Comparison of ENCODE assay signal across 1 cellular context in the genomic region with DNA sequence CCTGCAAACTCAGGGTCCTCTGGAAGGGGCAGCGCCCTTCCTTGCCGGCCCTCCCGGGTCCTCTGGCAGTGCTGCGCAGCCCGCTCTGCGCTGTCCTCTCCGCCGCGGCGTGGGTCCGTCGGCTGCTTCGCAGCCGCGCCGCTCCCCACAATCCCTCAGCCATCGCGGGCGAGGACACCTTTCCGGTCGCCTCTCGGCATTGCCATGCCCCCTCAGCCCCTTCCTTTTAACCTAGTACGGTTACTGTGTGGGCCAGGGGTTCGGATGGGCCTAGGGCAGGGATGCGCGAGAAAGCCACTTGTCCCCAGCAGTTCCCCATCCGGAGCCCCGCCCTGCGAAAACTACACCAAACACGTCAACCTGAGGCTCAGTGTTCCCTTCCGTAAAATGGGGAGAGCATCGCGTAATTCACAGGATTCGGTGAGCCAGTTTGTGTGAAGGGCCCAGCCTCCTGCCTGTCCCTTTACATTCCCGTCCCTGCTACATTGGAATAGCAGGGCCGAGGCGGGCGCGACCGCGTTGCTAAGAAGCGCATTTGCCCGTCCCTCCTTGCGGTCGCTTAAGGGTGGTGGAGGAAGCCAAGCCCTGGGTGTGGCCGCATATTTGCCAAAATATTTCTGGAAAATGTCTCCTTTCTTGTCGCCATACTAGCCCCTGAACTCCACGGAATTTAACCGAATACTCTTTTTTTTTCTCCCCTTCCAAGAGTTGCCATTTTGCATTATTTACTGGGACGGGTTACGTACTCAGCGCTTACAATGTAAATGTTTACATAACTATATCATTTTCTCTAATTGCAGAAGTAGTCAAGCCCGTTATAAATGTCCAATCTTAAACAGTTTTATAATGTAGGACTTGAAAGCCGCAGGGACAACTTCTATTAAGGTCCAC.
TF ChIP-seq lines count a peak whose summit lies in the region.

No MANE protein-coding gene starts in this region.

TF ChIP-seq in HepG2, 621 proteins besides CTCF, POLR2A, EP300 and RAD21 (continues in another document):
- TF ChIP-seq NONO (IDR thresholded peaks at IDR 0.05) (no peak), NONO (CRISPR knock-in tag; conservative IDR thresholded peaks at IDR 0.05) (peak; percentile 45; the same call in 1 of the 2 replicates), ZNF629 (CRISPR knock-in tag; conservative IDR thresholded peaks at IDR 0.05) (peak; percentile 99), EZH2 (conservative IDR thresholded peaks at IDR 0.05; ENCODE audit: low read depth, low read length) (peak; percentile 80; the same call in 1 of the 2 replicates), U2AF1 (optimal IDR thresholded peaks at IDR 0.05; ENCODE audit: low read depth, low read length) (peak; percentile 56), GTF3A (CRISPR knock-in tag; conservative IDR thresholded peaks at IDR 0.05) (no peak; the same call in 1 of the 2 replicates), MAFK (conservative IDR thresholded peaks at IDR 0.05 in 1 of 2, IDR thresholded peaks at IDR 0.05 in 1 of 2; ENCODE audit: low read length in 2 of 2) (no peak), SP4 (CRISPR knock-in tag; IDR thresholded peaks at IDR 0.05) (no peak), KLF6 (CRISPR knock-in tag; IDR thresholded peaks at IDR 0.05) (no peak), AGO1 (IDR thresholded peaks at IDR 0.05; ENCODE audit: low read depth, low read length, poor library complexity, severe bottlenecking) (peak; percentile 7), ZMYM3 (CRISPR knock-in tag; IDR thresholded peaks at IDR 0.05) (peak; percentile 95), TEAD2 (CRISPR knock-in tag; IDR thresholded peaks at IDR 0.05) (no peak), PHF8 (CRISPR knock-in tag; IDR thresholded peaks at IDR 0.05) (no peak), RARG (CRISPR knock-in tag; IDR thresholded peaks at IDR 0.05; ENCODE audit: low read depth) (no peak), ZFY (CRISPR knock-in tag; IDR thresholded peaks at IDR 0.05) (peak; percentile 5; the same call in 1 of the 2 replicates), ZBTB3 (CRISPR knock-in tag; IDR thresholded peaks at IDR 0.05; ENCODE audit: borderline replicate concordance, low read depth) (0 out of 2 replicates have a peak, but pooled peaks have one; percentile 45), REXO4 (CRISPR knock-in tag; IDR thresholded peaks at IDR 0.05; ENCODE audit: borderline replicate concordance) (no peak), HNRNPLL (IDR thresholded peaks at IDR 0.05; ENCODE audit: low read depth, low read length, poor library complexity, severe bottlenecking) (peak; percentile 41), ZZZ3 (CRISPR knock-in tag; IDR thresholded peaks at IDR 0.05; ENCODE audit: borderline replicate concordance) (0 out of 2 replicates have a peak, but pooled peaks have one; percentile 17), TBX2 (CRISPR knock-in tag; IDR thresholded peaks at IDR 0.05; ENCODE audit: borderline replicate concordance) (no peak), ZC3H13 (CRISPR knock-in tag; IDR thresholded peaks at IDR 0.05) (peak; percentile 39; the same call in 1 of the 2 replicates), ZBTB38 (CRISPR knock-in tag; IDR thresholded peaks at IDR 0.05) (no peak), ZNF562 (CRISPR knock-in tag; IDR thresholded peaks at IDR 0.05; ENCODE audit: borderline replicate concordance) (no peak), MBD4 (IDR thresholded peaks at IDR 0.05; ENCODE audit: borderline replicate concordance, low read length) (no peak), ZNF34 (CRISPR knock-in tag; IDR thresholded peaks at IDR 0.05; ENCODE audit: borderline replicate concordance) (no peak), GPN1 (CRISPR knock-in tag; IDR thresholded peaks at IDR 0.05; ENCODE audit: borderline replicate concordance) (no peak), ADNP (CRISPR knock-in tag; IDR thresholded peaks at IDR 0.05) (peak; percentile 65; the same call in 1 of the 2 replicates), TCF12 (IDR thresholded peaks at IDR 0.05) (no peak), TCF12 (CRISPR knock-in tag; IDR thresholded peaks at IDR 0.05) (0 out of 2 replicates have a peak, but pooled peaks have one; percentile 55), ZNF33B (CRISPR knock-in tag; IDR thresholded peaks at IDR 0.05) (no peak), ZNF274 (CRISPR knock-in tag; IDR thresholded peaks at IDR 0.05) (no peak), ZNF124 (CRISPR knock-in tag; IDR thresholded peaks at IDR 0.05) (no peak), ZNF510 (CRISPR knock-in tag; IDR thresholded peaks at IDR 0.05; ENCODE audit: low read depth) (peak; percentile 82; the same call in 1 of the 2 replicates), ZNF589 (CRISPR knock-in tag; conservative IDR thresholded peaks at IDR 0.05) (0 out of 2 replicates have a peak, but pooled peaks have one; percentile 33), ZNF333 (CRISPR knock-in tag; IDR thresholded peaks at IDR 0.05; ENCODE audit: borderline replicate concordance) (peak; percentile 74; the same call in 1 of the 2 replicates), CHD2 (IDR thresholded peaks at IDR 0.05; ENCODE audit: low read depth, low read length) (0 out of 2 replicates have a peak, but pooled peaks have one; percentile 5), SOX13 (IDR thresholded peaks at IDR 0.05) (no peak), SOX13 (CRISPR knock-in tag; conservative IDR thresholded peaks at IDR 0.05 in 1 of 2, IDR thresholded peaks at IDR 0.05 in 1 of 2) (0 out of 4 replicates have a peak, but pooled peaks of 1 of the 2 experiments have one; percentile 29), XRCC5 (optimal IDR thresholded peaks at IDR 0.05; ENCODE audit: low read length) (peak; percentile 3), ARNTL (CRISPR knock-in tag; IDR thresholded peaks at IDR 0.05) (0 out of 2 replicates have a peak, but pooled peaks have one; percentile 25)
- TF ChIP-seq, protein P1, sequence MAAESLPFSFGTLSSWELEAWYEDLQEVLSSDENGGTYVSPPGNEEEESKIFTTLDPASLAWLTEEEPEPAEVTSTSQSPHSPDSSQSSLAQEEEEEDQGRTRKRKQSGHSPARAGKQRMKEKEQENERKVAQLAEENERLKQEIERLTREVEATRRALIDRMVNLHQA (CRISPR knock-in tag; IDR thresholded peaks at IDR 0.05) = 0 out of 2 replicates have a peak, but pooled peaks have one; percentile 3
- TF ChIP-seq, protein P2, sequence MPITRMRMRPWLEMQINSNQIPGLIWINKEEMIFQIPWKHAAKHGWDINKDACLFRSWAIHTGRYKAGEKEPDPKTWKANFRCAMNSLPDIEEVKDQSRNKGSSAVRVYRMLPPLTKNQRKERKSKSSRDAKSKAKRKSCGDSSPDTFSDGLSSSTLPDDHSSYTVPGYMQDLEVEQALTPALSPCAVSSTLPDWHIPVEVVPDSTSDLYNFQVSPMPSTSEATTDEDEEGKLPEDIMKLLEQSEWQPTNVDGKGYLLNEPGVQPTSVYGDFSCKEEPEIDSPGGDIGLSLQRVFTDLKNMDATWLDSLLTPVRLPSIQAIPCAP (CRISPR knock-in tag; IDR thresholded peaks at IDR 0.05; ENCODE audit: low read depth) = 0 out of 2 replicates have a peak, but pooled peaks have one; percentile 21
- TF ChIP-seq, protein P3, sequence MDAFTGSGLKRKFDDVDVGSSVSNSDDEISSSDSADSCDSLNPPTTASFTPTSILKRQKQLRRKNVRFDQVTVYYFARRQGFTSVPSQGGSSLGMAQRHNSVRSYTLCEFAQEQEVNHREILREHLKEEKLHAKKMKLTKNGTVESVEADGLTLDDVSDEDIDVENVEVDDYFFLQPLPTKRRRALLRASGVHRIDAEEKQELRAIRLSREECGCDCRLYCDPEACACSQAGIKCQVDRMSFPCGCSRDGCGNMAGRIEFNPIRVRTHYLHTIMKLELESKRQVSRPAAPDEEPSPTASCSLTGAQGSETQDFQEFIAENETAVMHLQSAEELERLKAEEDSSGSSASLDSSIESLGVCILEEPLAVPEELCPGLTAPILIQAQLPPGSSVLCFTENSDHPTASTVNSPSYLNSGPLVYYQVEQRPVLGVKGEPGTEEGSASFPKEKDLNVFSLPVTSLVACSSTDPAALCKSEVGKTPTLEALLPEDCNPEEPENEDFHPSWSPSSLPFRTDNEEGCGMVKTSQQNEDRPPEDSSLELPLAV (CRISPR knock-in tag; conservative IDR thresholded peaks at IDR 0.05; ENCODE audit: low read depth) = no peak
- TF ChIP-seq, protein P4, sequence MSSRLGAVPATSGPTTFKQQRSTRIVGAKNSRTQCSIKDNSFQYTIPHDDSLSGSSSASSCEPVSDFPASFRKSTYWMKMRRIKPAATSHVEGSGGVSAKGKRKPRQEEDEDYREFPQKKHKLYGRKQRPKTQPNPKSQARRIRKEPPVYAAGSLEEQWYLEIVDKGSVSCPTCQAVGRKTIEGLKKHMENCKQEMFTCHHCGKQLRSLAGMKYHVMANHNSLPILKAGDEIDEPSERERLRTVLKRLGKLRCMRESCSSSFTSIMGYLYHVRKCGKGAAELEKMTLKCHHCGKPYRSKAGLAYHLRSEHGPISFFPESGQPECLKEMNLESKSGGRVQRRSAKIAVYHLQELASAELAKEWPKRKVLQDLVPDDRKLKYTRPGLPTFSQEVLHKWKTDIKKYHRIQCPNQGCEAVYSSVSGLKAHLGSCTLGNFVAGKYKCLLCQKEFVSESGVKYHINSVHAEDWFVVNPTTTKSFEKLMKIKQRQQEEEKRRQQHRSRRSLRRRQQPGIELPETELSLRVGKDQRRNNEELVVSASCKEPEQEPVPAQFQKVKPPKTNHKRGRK (CRISPR knock-in tag; IDR thresholded peaks at IDR 0.05) = peak; percentile 87
- TF ChIP-seq, protein P5, sequence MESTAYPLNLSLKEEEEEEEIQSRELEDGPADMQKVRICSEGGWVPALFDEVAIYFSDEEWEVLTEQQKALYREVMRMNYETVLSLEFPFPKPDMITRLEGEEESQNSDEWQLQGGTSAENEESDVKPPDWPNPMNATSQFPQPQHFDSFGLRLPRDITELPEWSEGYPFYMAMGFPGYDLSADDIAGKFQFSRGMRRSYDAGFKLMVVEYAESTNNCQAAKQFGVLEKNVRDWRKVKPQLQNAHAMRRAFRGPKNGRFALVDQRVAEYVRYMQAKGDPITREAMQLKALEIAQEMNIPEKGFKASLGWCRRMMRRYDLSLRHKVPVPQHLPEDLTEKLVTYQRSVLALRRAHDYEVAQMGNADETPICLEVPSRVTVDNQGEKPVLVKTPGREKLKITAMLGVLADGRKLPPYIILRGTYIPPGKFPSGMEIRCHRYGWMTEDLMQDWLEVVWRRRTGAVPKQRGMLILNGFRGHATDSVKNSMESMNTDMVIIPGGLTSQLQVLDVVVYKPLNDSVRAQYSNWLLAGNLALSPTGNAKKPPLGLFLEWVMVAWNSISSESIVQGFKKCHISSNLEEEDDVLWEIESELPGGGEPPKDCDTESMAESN (CRISPR knock-in tag; conservative IDR thresholded peaks at IDR 0.05) = no peak
- TF ChIP-seq, protein P6, sequence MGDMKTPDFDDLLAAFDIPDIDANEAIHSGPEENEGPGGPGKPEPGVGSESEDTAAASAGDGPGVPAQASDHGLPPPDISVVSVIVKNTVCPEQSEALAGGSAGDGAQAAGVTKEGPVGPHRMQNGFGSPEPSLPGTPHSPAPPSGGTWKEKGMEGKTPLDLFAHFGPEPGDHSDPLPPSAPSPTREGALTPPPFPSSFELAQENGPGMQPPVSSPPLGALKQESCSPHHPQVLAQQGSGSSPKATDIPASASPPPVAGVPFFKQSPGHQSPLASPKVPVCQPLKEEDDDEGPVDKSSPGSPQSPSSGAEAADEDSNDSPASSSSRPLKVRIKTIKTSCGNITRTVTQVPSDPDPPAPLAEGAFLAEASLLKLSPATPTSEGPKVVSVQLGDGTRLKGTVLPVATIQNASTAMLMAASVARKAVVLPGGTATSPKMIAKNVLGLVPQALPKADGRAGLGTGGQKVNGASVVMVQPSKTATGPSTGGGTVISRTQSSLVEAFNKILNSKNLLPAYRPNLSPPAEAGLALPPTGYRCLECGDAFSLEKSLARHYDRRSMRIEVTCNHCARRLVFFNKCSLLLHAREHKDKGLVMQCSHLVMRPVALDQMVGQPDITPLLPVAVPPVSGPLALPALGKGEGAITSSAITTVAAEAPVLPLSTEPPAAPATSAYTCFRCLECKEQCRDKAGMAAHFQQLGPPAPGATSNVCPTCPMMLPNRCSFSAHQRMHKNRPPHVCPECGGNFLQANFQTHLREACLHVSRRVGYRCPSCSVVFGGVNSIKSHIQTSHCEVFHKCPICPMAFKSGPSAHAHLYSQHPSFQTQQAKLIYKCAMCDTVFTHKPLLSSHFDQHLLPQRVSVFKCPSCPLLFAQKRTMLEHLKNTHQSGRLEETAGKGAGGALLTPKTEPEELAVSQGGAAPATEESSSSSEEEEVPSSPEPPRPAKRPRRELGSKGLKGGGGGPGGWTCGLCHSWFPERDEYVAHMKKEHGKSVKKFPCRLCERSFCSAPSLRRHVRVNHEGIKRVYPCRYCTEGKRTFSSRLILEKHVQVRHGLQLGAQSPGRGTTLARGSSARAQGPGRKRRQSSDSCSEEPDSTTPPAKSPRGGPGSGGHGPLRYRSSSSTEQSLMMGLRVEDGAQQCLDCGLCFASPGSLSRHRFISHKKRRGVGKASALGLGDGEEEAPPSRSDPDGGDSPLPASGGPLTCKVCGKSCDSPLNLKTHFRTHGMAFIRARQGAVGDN (CRISPR knock-in tag; IDR thresholded peaks at IDR 0.05) = peak; percentile 52; the same call in 1 of the 2 replicates
- TF ChIP-seq, protein P7, sequence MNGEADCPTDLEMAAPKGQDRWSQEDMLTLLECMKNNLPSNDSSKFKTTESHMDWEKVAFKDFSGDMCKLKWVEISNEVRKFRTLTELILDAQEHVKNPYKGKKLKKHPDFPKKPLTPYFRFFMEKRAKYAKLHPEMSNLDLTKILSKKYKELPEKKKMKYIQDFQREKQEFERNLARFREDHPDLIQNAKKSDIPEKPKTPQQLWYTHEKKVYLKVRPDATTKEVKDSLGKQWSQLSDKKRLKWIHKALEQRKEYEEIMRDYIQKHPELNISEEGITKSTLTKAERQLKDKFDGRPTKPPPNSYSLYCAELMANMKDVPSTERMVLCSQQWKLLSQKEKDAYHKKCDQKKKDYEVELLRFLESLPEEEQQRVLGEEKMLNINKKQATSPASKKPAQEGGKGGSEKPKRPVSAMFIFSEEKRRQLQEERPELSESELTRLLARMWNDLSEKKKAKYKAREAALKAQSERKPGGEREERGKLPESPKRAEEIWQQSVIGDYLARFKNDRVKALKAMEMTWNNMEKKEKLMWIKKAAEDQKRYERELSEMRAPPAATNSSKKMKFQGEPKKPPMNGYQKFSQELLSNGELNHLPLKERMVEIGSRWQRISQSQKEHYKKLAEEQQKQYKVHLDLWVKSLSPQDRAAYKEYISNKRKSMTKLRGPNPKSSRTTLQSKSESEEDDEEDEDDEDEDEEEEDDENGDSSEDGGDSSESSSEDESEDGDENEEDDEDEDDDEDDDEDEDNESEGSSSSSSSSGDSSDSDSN (CRISPR knock-in tag; IDR thresholded peaks at IDR 0.05) = peak; percentile 9; the same call in 1 of the 2 replicates
- TF ChIP-seq, protein P8, sequence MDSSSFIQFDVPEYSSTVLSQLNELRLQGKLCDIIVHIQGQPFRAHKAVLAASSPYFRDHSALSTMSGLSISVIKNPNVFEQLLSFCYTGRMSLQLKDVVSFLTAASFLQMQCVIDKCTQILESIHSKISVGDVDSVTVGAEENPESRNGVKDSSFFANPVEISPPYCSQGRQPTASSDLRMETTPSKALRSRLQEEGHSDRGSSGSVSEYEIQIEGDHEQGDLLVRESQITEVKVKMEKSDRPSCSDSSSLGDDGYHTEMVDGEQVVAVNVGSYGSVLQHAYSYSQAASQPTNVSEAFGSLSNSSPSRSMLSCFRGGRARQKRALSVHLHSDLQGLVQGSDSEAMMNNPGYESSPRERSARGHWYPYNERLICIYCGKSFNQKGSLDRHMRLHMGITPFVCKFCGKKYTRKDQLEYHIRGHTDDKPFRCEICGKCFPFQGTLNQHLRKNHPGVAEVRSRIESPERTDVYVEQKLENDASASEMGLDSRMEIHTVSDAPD (CRISPR knock-in tag; IDR thresholded peaks at IDR 0.05) = no peak
